Comparison of ENCODE assay signal across 1 cellular context in genomic region chr20:49475979-49476378, GRCh38.
TF ChIP-seq lines count a peak whose summit lies in the region.

No MANE protein-coding gene starts in this region.

TF ChIP-seq in H1, 55 proteins besides CTCF, POLR2A, EP300 and RAD21:
- TF ChIP-seq JUND (IDR thresholded peaks at IDR 0.05; ENCODE audit: low read length): peak; percentile 57; the same call in 1 of the 2 replicates
- no peak for TF ChIP-seq USF2 (IDR thresholded peaks at IDR 0.05; ENCODE audit: low read length)
